Comparison of ENCODE assay signal across 10 cellular contexts in genomic region chr13:25170554-25171107, GRCh38. TPM values are rescaled to one million over a fixed set of nuclear protein-coding genes. Genes with fewer than 3 reads are reported as not detected.
DNase-seq lines count a peak whose midpoint lies in the region; ATAC-seq, FAIRE-seq and TF ChIP-seq lines count a peak whose summit lies in the region.
"Had no signal": no experiment of that assay in that cellular context is flagged by ENCODE, and none has a peak within 500 bp of the region (broad histone marks: within the 10 kb centered on the region; RNA-seq: fewer than 3 reads in every experiment).

No MANE protein-coding gene starts in this region.

- H3K4me3 ChIP-seq in HUES64 (ENCODE audit: low read length) (peak overlapping the region; percentile 54), ectodermal cell (ENCODE audit: insufficient read depth, low read depth, low read length) (peak overlapping the region; percentile 32), HepG2 (replicated peaks in 1 of 3; ENCODE audit: insufficient read depth in 1 of 3, low read depth in 2 of 3, low read length in 3 of 3) (no peak overlapping the region)

- H3K27ac ChIP-seq in HUES64 (ENCODE audit: low read depth, low read length) (no peak overlapping the region), ectodermal cell (ENCODE audit: insufficient read depth, low read depth, low read length, poor library complexity, severe bottlenecking) (no peak overlapping the region), HepG2 (ENCODE audit: extremely low read length, insufficient read depth, low read length) (no peak overlapping the region)
- H3K27ac ChIP-seq: HL-60, pancreas had no signal

- no peak for TF ChIP-seq RAD21 in HepG2 (CRISPR knock-in tag; IDR thresholded peaks at IDR 0.05)

- 1% methylated on average over 74 of the region's 74 CpGs for WGBS in HUES64
- 2 to 3% methylated on average over 74 of the region's 74 CpGs for WGBS in ectodermal cell, 2 experiments
- 79% methylated on average over 67 of the region's 74 CpGs for WGBS in HepG2 (ENCODE audit: low lambda C conversion rate)

- no peak for TF ChIP-seq CTCF in HepG2 (CRISPR knock-in tag; IDR thresholded peaks at IDR 0.05)

- no peaks in the 10 kb centered on the region for H3K36me3 ChIP-seq in HUES64 (ENCODE audit: insufficient read depth, low read length)
- no peaks in the 10 kb centered on the region for H3K36me3 ChIP-seq in ectodermal cell (ENCODE audit: control insufficient read depth, insufficient read depth, low read length)
- no peaks in the 10 kb centered on the region for H3K36me3 ChIP-seq in HepG2 (replicated peaks in 1 of 2; ENCODE audit: control insufficient read depth in 1 of 2, insufficient read depth in 2 of 2, low read length in 2 of 2)
- H3K36me3 ChIP-seq: pancreas had no signal

- POLR2A ChIA-PET in HepG2 (lab: Yijun Ruan, JAX): no interaction called here

- intact Hi-C loops in HepG2 (cut with micrococcal nuclease; ENCODE audit: unreplicated experiment): no loop called here

- H3K27me3 ChIP-seq in HUES64 (ENCODE audit: insufficient read depth, low read length) (peaks cover 63% of the 10 kb centered on the region), ectodermal cell (ENCODE audit: control insufficient read depth, insufficient read depth, low read length, poor library complexity, severe bottlenecking) (peaks cover 45% of the 10 kb centered on the region), HepG2 (ENCODE audit: control insufficient read depth in 1 of 2, insufficient read depth in 2 of 2, low read length in 2 of 2) (peaks cover 2 to 5% of the 10 kb centered on the region in 2 experiments; a peak in 3 of 5 replicates)

- FAIRE-seq in HepG2 (lab: Jason Lieb, UNC): no peak
- FAIRE-seq: pancreas had no signal

- DNase-seq in Daoy (ENCODE audit: low read depth) (peak; percentile 25), nucleus accumbens (lab: John Stamatoyannopoulos, UW) (peak in 46 of 56 donors; percentile 25 to 89 (median 72)), HepG2 (ENCODE audit: low spot score) (no peak), mucosa of gallbladder (ENCODE audit: low spot score) (no peak), RKO (ENCODE audit: low spot score) (no peak)

- ATAC-seq in HepG2: no peak
- ATAC-seq in HG03439 (IDR thresholded peaks at IDR 0.05; ENCODE audit: unreplicated experiment): no peak

- H3K9me3 ChIP-seq in HUES64 (ENCODE audit: insufficient read depth, low read depth, low read length): no peaks in the 10 kb centered on the region
- no peaks in the 10 kb centered on the region for H3K9me3 ChIP-seq in ectodermal cell (ENCODE audit: control insufficient read depth, low read length)
- H3K9me3 ChIP-seq in HepG2 (ENCODE audit: low read length): no peaks in the 10 kb centered on the region
- H3K9me3 ChIP-seq: pancreas had no signal

- in situ Hi-C loops in HepG2 (cut with HindIII; ENCODE audit: extremely low pct_ligation_motif_present, low pct_unique_long_range_greater_than_20kb): no loop called here

- H3K4me1 ChIP-seq in HUES64 (ENCODE audit: insufficient read depth, low read length): peaks cover 15% of the 10 kb centered on the region
- peaks cover 9% of the 10 kb centered on the region for H3K4me1 ChIP-seq in ectodermal cell (ENCODE audit: control insufficient read depth, insufficient read depth, low read length)
- no peaks in the 10 kb centered on the region for H3K4me1 ChIP-seq in HepG2 (ENCODE audit: insufficient read depth, low read length)
- H3K4me1 ChIP-seq: pancreas had no signal

- H2AFZ ChIP-seq in HepG2 (ENCODE audit: low read length): no peak overlapping the region

- no peak overlapping the region for H3K4me2 ChIP-seq in HepG2 (ENCODE audit: low read depth, low read length)

- TF ChIP-seq EP300 in HepG2 (IDR thresholded peaks at IDR 0.05; ENCODE audit: low read depth in 2 of 2, low read length in 2 of 2) (no peak), HepG2 (CRISPR knock-in tag; IDR thresholded peaks at IDR 0.05; ENCODE audit: borderline replicate concordance) (no peak)

- H4K20me1 ChIP-seq in HepG2 (ENCODE audit: insufficient read depth, low read length): no peaks in the 10 kb centered on the region

- CTCF ChIA-PET in HepG2 (lab: Yijun Ruan, JAX; ENCODE audit: low intra/inter-chr PET ratio, low total read pairs): no interaction called here

- no peak for TF ChIP-seq POLR2A in HepG2 (IDR thresholded peaks at IDR 0.05; ENCODE audit: insufficient read depth in 1 of 2, low read depth in 2 of 2, low read length in 2 of 2)

- H3K79me2 ChIP-seq in HepG2 (ENCODE audit: insufficient read depth, low read length): no peaks in the 10 kb centered on the region

- H3K9ac ChIP-seq in HUES64 (ENCODE audit: low read depth, low read length) (peak overlapping the region; percentile 22; the same call in 1 of the 2 replicates), HepG2 (ENCODE audit: insufficient read depth, low read depth, low read length) (no peak overlapping the region)

- BruUV-seq in HepG2 (replicated peaks; lab: Mats Ljungman, UMichigan): no TSS peak

TF ChIP-seq in HepG2, 621 proteins besides CTCF, POLR2A, EP300 and RAD21 (continues in another document):
- TF ChIP-seq SKIL (CRISPR knock-in tag; IDR thresholded peaks at IDR 0.05; ENCODE audit: borderline replicate concordance) (no peak), JUNB (CRISPR knock-in tag; IDR thresholded peaks at IDR 0.05; ENCODE audit: borderline replicate concordance) (no peak), RFXAP (CRISPR knock-in tag; IDR thresholded peaks at IDR 0.05; ENCODE audit: borderline replicate concordance) (no peak), ZNF614 (CRISPR knock-in tag; IDR thresholded peaks at IDR 0.05; ENCODE audit: borderline replicate concordance) (no peak), MIER2 (CRISPR knock-in tag; IDR thresholded peaks at IDR 0.05) (no peak), HOXA9 (CRISPR knock-in tag; IDR thresholded peaks at IDR 0.05; ENCODE audit: borderline replicate concordance) (no peak), ZNF597 (CRISPR knock-in tag; IDR thresholded peaks at IDR 0.05) (no peak), GTF3A (CRISPR knock-in tag; conservative IDR thresholded peaks at IDR 0.05) (no peak), NFRKB (IDR thresholded peaks at IDR 0.05) (no peak), ATF1 (CRISPR knock-in tag; IDR thresholded peaks at IDR 0.05) (no peak), MEIS2 (CRISPR knock-in tag; IDR thresholded peaks at IDR 0.05) (no peak)

RNA-seq across cellular contexts. Expression of gene AMER2, which starts 1.5 kb away (rescaled TPM):
- 0.40 TPM in 1 of 2 replicates, not detected in the other for total RNA-seq in Daoy (2014; rRNA removed; shearing (Covaris generic))
- polyA plus RNA-seq in HUES64 (2013, experiment 1 of 2): 0.45 TPM
- 1.1 TPM for polyA plus RNA-seq in HUES64 (2013, experiment 2 of 2)
- polyA plus RNA-seq in ectodermal cell (2013, experiment 1 of 4): 0.35 TPM
- polyA plus RNA-seq in ectodermal cell (2013, experiment 2 of 4): 0.44 TPM
- polyA plus RNA-seq in ectodermal cell (2013, experiment 3 of 4): 0.43 TPM
- polyA plus RNA-seq in ectodermal cell (2013, experiment 4 of 4): 0.57 TPM
- total RNA-seq in HepG2 (2016; rRNA removed; fragmentation: Illumina TruSeq; extraction: Trizol) (not detected in 2 replicates), mucosa of gallbladder (not detected)
- not detected in 2 replicates for total RNA-seq in HepG2 (2016; cell fraction: cytosol; rRNA removed; fragmentation: Illumina TruSeq; extraction: Trizol; ENCODE audit: low read depth)
- total RNA-seq in HepG2 (2016; cell fraction: insoluble cytoplasmic fraction; rRNA removed; fragmentation: Illumina TruSeq; extraction: Trizol): not detected in 2 replicates
- not detected in 2 replicates for total RNA-seq in HepG2 (2016; cell fraction: membrane; rRNA removed; fragmentation: Illumina TruSeq; extraction: Trizol)
- not detected in 2 replicates for total RNA-seq in HepG2 (2016; cell fraction: nucleus; rRNA removed; fragmentation: Illumina TruSeq; extraction: Trizol)
- not detected in 2 replicates for polyA plus RNA-seq in HepG2 (2011; rRNA removed)
- polyA plus RNA-seq in HepG2 (2011; cell fraction: cytosol; rRNA removed): not detected in 2 replicates
- polyA plus RNA-seq in HepG2 (2011; cell fraction: nucleus; rRNA removed): not detected in 2 replicates
- not detected in 2 replicates for polyA plus RNA-seq in HepG2 (2012)
- polyA plus RNA-seq in HepG2 (2016; cell fraction: cytosol; fragmentation: Illumina TruSeq; extraction: Trizol; ENCODE audit: low read depth): not detected in 2 replicates
- polyA plus RNA-seq in HepG2 (2016; cell fraction: insoluble cytoplasmic fraction; fragmentation: Illumina TruSeq; extraction: Trizol; ENCODE audit: low read depth): not detected in 2 replicates
- not detected in 2 replicates for polyA plus RNA-seq in HepG2 (2016; cell fraction: membrane; fragmentation: Illumina TruSeq; extraction: Trizol; ENCODE audit: low read depth)
- polyA plus RNA-seq in HepG2 (2016; cell fraction: nucleus; fragmentation: Illumina TruSeq; extraction: Trizol; ENCODE audit: insufficient read depth, low read depth): not detected in 2 replicates
- not detected in 2 replicates for polyA minus RNA-seq in HepG2 (2011; rRNA and poly(A)+ RNA removed; ENCODE audit: low replicate concordance)
- polyA minus RNA-seq in HepG2 (2011; cell fraction: cytosol; rRNA and poly(A)+ RNA removed): not detected in 2 replicates
- polyA minus RNA-seq in HepG2 (2011; cell fraction: nucleus; rRNA and poly(A)+ RNA removed): not detected in 2 replicates
- total RNA-seq: pancreas had no signal

Comparison
In these comparisons a context has a peak if more than half of its experiments do, and no peak if none do; other contexts are left out.
1. DNase-seq: peak in Daoy (single experiment) and nucleus accumbens (46 of 56); none in HepG2 (single experiment), mucosa of gallbladder (single experiment) and RKO (single experiment).
2. H3K4me3 ChIP-seq: peak in HUES64 (single experiment) and ectodermal cell (single experiment); none in HepG2 (0 of 3).